10 cellular contexts compared by ENCODE assay signal in the genomic region with DNA sequence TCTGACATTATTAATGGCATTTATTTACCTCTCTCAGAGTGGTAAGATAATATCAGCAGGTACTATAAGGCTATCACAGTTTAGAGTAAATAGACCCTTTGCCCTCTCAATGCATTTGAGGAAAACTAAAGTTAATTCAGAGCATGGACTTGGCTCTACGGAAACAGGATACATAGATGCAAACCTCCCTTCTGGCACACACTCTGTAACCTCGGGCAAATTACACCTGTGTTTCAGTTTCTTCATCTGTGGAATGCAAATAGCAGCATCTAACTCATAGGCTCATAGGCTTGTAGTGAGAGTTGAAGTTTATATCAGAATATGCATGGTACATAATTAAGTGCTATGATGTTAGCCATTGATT.
DNase-seq lines count a peak whose midpoint lies in the region; ATAC-seq and TF ChIP-seq lines count a peak whose summit lies in the region.
"Had no signal": no experiment of that assay in that cellular context is flagged by ENCODE, and none has a peak within 500 bp of the region (broad histone marks: within the 10 kb centered on the region; RNA-seq: fewer than 3 reads in every experiment).

No MANE protein-coding gene starts in this region.

- H3K4me1 Mint-ChIP-seq in nephron progenitor cell: peaks cover 23% of the 10 kb centered on the region
- peaks cover 11 to 19% of the 10 kb centered on the region in 2 donors for H3K4me1 Mint-ChIP-seq in stimulated activated naive B cell treated with anti-CD40 and anti-IgM and Interleukin-4, amounts not matched to agents 10 μg/mL and 1 μg/mL and 100 μg/mL, for 72 hours

- peaks cover 25% of the 10 kb centered on the region for H3K36me3 Mint-ChIP-seq in nephron progenitor cell (ENCODE audit: low read depth)
- H3K36me3 Mint-ChIP-seq in stimulated activated naive B cell treated with anti-CD40 and anti-IgM and Interleukin-4, amounts not matched to agents 10 μg/mL and 1 μg/mL and 100 μg/mL, for 72 hours: peaks cover 9 to 19% of the 10 kb centered on the region in 2 donors

- no peak overlapping the region for H3K27ac Mint-ChIP-seq in nephron progenitor cell
- no peak overlapping the region for H3K27ac Mint-ChIP-seq in stimulated activated naive B cell treated with anti-CD40 and anti-IgM and Interleukin-4, amounts not matched to agents 10 μg/mL and 1 μg/mL and 100 μg/mL, for 72 hours

- peaks cover 37% of the 10 kb centered on the region for H3K9me3 Mint-ChIP-seq in nephron progenitor cell
- H3K9me3 Mint-ChIP-seq in stimulated activated naive B cell treated with anti-CD40 and anti-IgM and Interleukin-4, amounts not matched to agents 10 μg/mL and 1 μg/mL and 100 μg/mL, for 72 hours: peaks cover 7 to 12% of the 10 kb centered on the region in 2 donors

- peak; percentile 73 for ATAC-seq in GM19328 (IDR thresholded peaks at IDR 0.05; ENCODE audit: unreplicated experiment)
- peak; percentile 69 for ATAC-seq in HG02973 (IDR thresholded peaks at IDR 0.05; ENCODE audit: unreplicated experiment)
- ATAC-seq in stimulated activated naive B cell treated with anti-CD40 and anti-IgM and Interleukin-4, amounts not matched to agents 10 μg/mL and 1 μg/mL and 100 μg/mL, for 72 hours (replicated peaks): no peak

- H3K27ac ChIP-seq in 22Rv1: peak overlapping the region; percentile 83

- no peak for TF ChIP-seq CTCF in 22Rv1 (IDR thresholded peaks at IDR 0.05)
- TF ChIP-seq CTCF in nephron progenitor cell (IDR thresholded peaks at IDR 0.05): no peak

- peak; percentile 36 for DNase-seq in NCI-H69 (lab: John Stamatoyannopoulos, UW)
- DNase-seq in nephron progenitor cell: no peak
- no peak for DNase-seq in activated gamma-delta T cell (lab: John Stamatoyannopoulos, UW)
- no peak for DNase-seq in UCSD-AML1 (lab: John Stamatoyannopoulos, UW; ENCODE audit: unreplicated experiment)
- DNase-seq in stimulated activated naive B cell treated with anti-CD40 and anti-IgM and Interleukin-4, amounts not matched to agents 10 μg/mL and 1 μg/mL and 100 μg/mL, for 72 hours: no peak
- DNase-seq: activated CD4-positive, alpha-beta T cell treated with anti-CD3 and anti-CD28 coated beads, Interleukin-2, amount 50 U/mL, for 48 hours; H7 had no signal

- H3K4me3 Mint-ChIP-seq in nephron progenitor cell: no peak overlapping the region
- no peak overlapping the region for H3K4me3 Mint-ChIP-seq in stimulated activated naive B cell treated with anti-CD40 and anti-IgM and Interleukin-4, amounts not matched to agents 10 μg/mL and 1 μg/mL and 100 μg/mL, for 72 hours

- peaks cover 27% of the 10 kb centered on the region for H3K27me3 Mint-ChIP-seq in nephron progenitor cell (ENCODE audit: low read depth, poor library complexity)
- H3K27me3 Mint-ChIP-seq in stimulated activated naive B cell treated with anti-CD40 and anti-IgM and Interleukin-4, amounts not matched to agents 10 μg/mL and 1 μg/mL and 100 μg/mL, for 72 hours: peaks cover 9% of the 10 kb centered on the region in 2 donors

Comparison
In these comparisons a context has a peak if more than half of its experiments do, and no peak if none do; other contexts are left out.
1. ATAC-seq: peak in GM19328 (single experiment) and HG02973 (single experiment); none in stimulated activated naive B cell treated with anti-CD40 and anti-IgM and Interleukin-4, amounts not matched to agents 10 μg/mL and 1 μg/mL and 100 μg/mL, for 72 hours (0 of 2).